Comparison of ENCODE assay signal across 1 cellular context in the genomic region with DNA sequence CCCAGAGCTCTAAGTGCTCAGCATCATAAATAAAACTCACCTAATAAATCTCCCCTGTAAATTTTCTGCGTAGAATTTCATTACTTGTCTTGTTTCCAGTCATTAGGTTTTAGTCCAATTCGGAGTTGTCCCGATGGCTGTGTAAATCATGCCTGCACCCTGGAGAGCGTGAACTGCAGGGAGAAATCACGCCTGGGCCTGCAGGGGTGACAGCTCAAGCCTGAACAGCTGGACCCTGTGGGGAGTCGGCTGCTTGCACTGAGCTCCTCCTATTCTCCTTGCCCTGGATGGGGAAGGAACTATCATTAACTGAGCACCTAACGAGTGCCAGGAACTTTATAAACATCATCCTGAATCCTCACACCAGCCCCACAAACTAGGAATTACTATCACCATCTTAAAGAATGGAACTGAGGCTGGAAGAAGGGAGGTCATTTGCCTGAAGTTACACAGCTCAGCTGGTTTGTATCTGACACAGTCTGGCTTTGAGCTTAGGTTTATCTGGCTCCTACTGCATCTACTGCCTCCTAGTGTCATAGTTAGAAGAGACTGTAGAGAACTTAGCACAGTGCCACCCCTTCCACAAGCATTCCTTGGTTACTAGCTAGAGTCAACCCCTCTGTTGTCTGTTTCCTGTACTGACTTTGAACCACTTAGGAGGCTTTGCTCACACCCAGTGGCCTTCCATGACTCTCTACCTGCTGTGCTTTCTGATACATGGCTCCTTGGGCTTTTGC.
TF ChIP-seq lines count a peak whose summit lies in the region.

No MANE protein-coding gene starts in this region.

TF ChIP-seq in HEK293, 187 proteins besides CTCF, POLR2A, EP300 and RAD21 (continued from another document):
- TF ChIP-seq FEZF1 (tag by site-specific recombination; IDR thresholded peaks at IDR 0.05), result peak; percentile 21; the same call in 1 of the 2 replicates
- no peak for TF ChIP-seq ZNF10 (tag by site-specific recombination; IDR thresholded peaks at IDR 0.05)
- TF ChIP-seq ZNF2 (tag by site-specific recombination; IDR thresholded peaks at IDR 0.05), result no peak
- TF ChIP-seq, protein P1, sequence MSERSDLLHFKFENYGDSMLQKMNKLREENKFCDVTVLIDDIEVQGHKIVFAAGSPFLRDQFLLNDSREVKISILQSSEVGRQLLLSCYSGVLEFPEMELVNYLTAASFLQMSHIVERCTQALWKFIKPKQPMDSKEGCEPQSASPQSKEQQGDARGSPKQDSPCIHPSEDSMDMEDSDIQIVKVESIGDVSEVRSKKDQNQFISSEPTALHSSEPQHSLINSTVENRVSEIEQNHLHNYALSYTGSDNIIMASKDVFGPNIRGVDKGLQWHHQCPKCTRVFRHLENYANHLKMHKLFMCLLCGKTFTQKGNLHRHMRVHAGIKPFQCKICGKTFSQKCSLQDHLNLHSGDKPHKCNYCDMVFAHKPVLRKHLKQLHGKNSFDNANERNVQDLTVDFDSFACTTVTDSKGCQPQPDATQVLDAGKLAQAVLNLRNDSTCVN (tag by site-specific recombination; optimal IDR thresholded peaks at IDR 0.05), result no peak
- TF ChIP-seq, protein P2, sequence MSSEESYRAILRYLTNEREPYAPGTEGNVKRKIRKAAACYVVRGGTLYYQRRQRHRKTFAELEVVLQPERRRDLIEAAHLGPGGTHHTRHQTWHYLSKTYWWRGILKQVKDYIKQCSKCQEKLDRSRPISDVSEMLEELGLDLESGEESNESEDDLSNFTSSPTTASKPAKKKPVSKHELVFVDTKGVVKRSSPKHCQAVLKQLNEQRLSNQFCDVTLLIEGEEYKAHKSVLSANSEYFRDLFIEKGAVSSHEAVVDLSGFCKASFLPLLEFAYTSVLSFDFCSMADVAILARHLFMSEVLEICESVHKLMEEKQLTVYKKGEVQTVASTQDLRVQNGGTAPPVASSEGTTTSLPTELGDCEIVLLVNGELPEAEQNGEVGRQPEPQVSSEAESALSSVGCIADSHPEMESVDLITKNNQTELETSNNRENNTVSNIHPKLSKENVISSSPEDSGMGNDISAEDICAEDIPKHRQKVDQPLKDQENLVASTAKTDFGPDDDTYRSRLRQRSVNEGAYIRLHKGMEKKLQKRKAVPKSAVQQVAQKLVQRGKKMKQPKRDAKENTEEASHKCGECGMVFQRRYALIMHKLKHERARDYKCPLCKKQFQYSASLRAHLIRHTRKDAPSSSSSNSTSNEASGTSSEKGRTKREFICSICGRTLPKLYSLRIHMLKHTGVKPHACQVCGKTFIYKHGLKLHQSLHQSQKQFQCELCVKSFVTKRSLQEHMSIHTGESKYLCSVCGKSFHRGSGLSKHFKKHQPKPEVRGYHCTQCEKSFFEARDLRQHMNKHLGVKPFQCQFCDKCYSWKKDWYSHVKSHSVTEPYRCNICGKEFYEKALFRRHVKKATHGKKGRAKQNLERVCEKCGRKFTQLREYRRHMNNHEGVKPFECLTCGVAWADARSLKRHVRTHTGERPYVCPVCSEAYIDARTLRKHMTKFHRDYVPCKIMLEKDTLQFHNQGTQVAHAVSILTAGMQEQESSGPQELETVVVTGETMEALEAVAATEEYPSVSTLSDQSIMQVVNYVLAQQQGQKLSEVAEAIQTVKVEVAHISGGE (tag by site-specific recombination; conservative IDR thresholded peaks at IDR 0.05; ENCODE audit: low read depth), result no peak
- no peak for TF ChIP-seq SP2 (tag by site-specific recombination; IDR thresholded peaks at IDR 0.05)
- TF ChIP-seq ZNF623 (tag by site-specific recombination; IDR thresholded peaks at IDR 0.05), result no peak
